ENCODE assay signal across 9 cellular contexts in genomic region chr11:73875840-73876239, GRCh38. TPM values are rescaled to one million over a fixed set of nuclear protein-coding genes. Genes with fewer than 3 reads are reported as not detected.
A peak's percentile ranks its signal among the peaks of the same experiment; 100 is the strongest.
DNase-seq lines count a peak whose midpoint lies in the region; ATAC-seq, FAIRE-seq and TF ChIP-seq lines count a peak whose summit lies in the region.
"Had no signal": no experiment of that assay in that cellular context is flagged by ENCODE, and none has a peak within 500 bp of the region (broad histone marks: within the 10 kb centered on the region; RNA-seq: fewer than 3 reads in every experiment).

No MANE protein-coding gene starts in this region.

- H3K27ac ChIP-seq in left ventricle myocardium inferior (replicated peaks) = peak overlapping the region; percentile 89
- peak overlapping the region; percentile 98 for H3K27ac ChIP-seq in HepG2 (ENCODE audit: extremely low read length, insufficient read depth, low read length)
- H3K27ac ChIP-seq in upper lobe of right lung = peak overlapping the region; percentile 82

- 7% methylated on average over 8 of the region's 8 CpGs for WGBS in HepG2 (ENCODE audit: low lambda C conversion rate)

- intact Hi-C loops in left ventricle myocardium inferior (cut with micrococcal nuclease) = no loop called here
- intact Hi-C loops in Right ventricle myocardium superior (cut with DNase I) = no loop called here
- intact Hi-C loops in HepG2 (cut with micrococcal nuclease; ENCODE audit: unreplicated experiment) = loop anchor here (2.0 kb wide), 2 partner anchors 87 to 115 kb away; partner anchors contain the start of gene RAB6A
- intact Hi-C loops in upper lobe of right lung (cut with DNase I) = no loop called here
- intact Hi-C loops in posterior cingulate gyrus (cut with DNase I) = loop anchor here (1.0 to 5.0 kb wide), 2 partner anchors 88 to 114 kb away; partner anchors contain the start of gene RAB6A
- intact Hi-C loops in sciatic nerve (cut with DNase I) = no loop called here

- no peak for DNase-seq in left ventricle myocardium inferior
- DNase-seq in Right ventricle myocardium superior = no peak
- DNase-seq in HepG2 (ENCODE audit: low spot score) = no peak
- DNase-seq in upper lobe of right lung = no peak
- no peak for DNase-seq in posterior cingulate gyrus
- DNase-seq in sciatic nerve (ENCODE audit: low spot score) = no peak
- DNase-seq in inferior parietal cortex (ENCODE audit: extremely low spot score) = no peak

- no peaks in the 10 kb centered on the region; the same call in 1 of the 2 replicates for H4K20me1 ChIP-seq in HepG2 (ENCODE audit: insufficient read depth, low read length)

- TF ChIP-seq POLR2A in HepG2 (IDR thresholded peaks at IDR 0.05; ENCODE audit: insufficient read depth in 1 of 2, low read depth in 2 of 2, low read length in 2 of 2) = no peak; a peak in 1 of 4 replicates

- peak overlapping the region; percentile 100 for H3K4me3 Mint-ChIP-seq in activated naive CD8-positive, alpha-beta T cell

- no peaks in the 10 kb centered on the region for H3K9me3 Mint-ChIP-seq in activated naive CD8-positive, alpha-beta T cell (ENCODE audit: low read depth)

- H3K9ac ChIP-seq in HepG2 (ENCODE audit: insufficient read depth, low read depth, low read length) = peak overlapping the region; percentile 94

- TF ChIP-seq CTCF in left ventricle myocardium inferior (IDR thresholded peaks at IDR 0.05; ENCODE audit: borderline replicate concordance) = no peak
- no peak for TF ChIP-seq CTCF in HepG2 (CRISPR knock-in tag; IDR thresholded peaks at IDR 0.05)
- TF ChIP-seq CTCF in upper lobe of right lung (IDR thresholded peaks at IDR 0.05) = no peak

- H3K36me3 ChIP-seq in left ventricle myocardium inferior = peaks cover 29% of the 10 kb centered on the region
- peaks cover 6 to 32% of the 10 kb centered on the region in 2 experiments for H3K36me3 ChIP-seq in HepG2 (replicated peaks in 1 of 2; ENCODE audit: control insufficient read depth in 1 of 2, insufficient read depth in 2 of 2, low read length in 2 of 2)
- H3K36me3 ChIP-seq in upper lobe of right lung = peaks cover 24% of the 10 kb centered on the region

- H3K36me3 Mint-ChIP-seq in activated naive CD8-positive, alpha-beta T cell = peaks cover 10% of the 10 kb centered on the region

- peaks cover 45% of the 10 kb centered on the region for H3K4me1 Mint-ChIP-seq in activated naive CD8-positive, alpha-beta T cell (ENCODE audit: low read depth)

- peak overlapping the region; percentile 100 for H3K27ac Mint-ChIP-seq in activated naive CD8-positive, alpha-beta T cell

- TF ChIP-seq EP300 in HepG2 (IDR thresholded peaks at IDR 0.05; ENCODE audit: low read depth in 2 of 2, low read length in 2 of 2) (no peak), HepG2 (CRISPR knock-in tag; IDR thresholded peaks at IDR 0.05; ENCODE audit: borderline replicate concordance) (no peak)

- no peak for TF ChIP-seq RAD21 in HepG2 (CRISPR knock-in tag; IDR thresholded peaks at IDR 0.05)

- H3K79me2 ChIP-seq in HepG2 (ENCODE audit: insufficient read depth, low read length) = peaks cover 39% of the 10 kb centered on the region

- FAIRE-seq in HepG2 (lab: Jason Lieb, UNC) = no peak

- CTCF ChIA-PET in HepG2 (lab: Yijun Ruan, JAX; ENCODE audit: low intra/inter-chr PET ratio, low total read pairs) = no interaction called here

- H3K4me3 ChIP-seq in left ventricle myocardium inferior (peak overlapping the region; percentile 81), HepG2 (replicated peaks in 1 of 3; ENCODE audit: insufficient read depth in 1 of 3, low read depth in 2 of 3, low read length in 3 of 3) (peak overlapping the region; percentile 70 to 88 (median 82)), upper lobe of right lung (peak overlapping the region; percentile 73)

- in situ Hi-C loops in HepG2 (cut with HindIII; ENCODE audit: extremely low pct_ligation_motif_present, low pct_unique_long_range_greater_than_20kb) = no loop called here

- H3K4me2 ChIP-seq in HepG2 (ENCODE audit: low read depth, low read length) = peak overlapping the region; percentile 99

- POLR2A ChIA-PET in HepG2 (lab: Yijun Ruan, JAX) = interaction anchor here (0.7 to 2.2 kb wide), 2 partner anchors 10 to 96 kb away, joined by 4 to 10 read pairs; no protein-coding TSS in a partner anchor

- BruUV-seq in HepG2 (replicated peaks; lab: Mats Ljungman, UMichigan) = TSS peak; percentile 81

- H3K4me1 ChIP-seq in left ventricle myocardium inferior (peaks cover 39% of the 10 kb centered on the region), HepG2 (ENCODE audit: insufficient read depth, low read length) (peaks cover 53% of the 10 kb centered on the region), upper lobe of right lung (peaks cover 24% of the 10 kb centered on the region)

- H3K9me3 ChIP-seq in left ventricle myocardium inferior (replicated peaks) = no peaks in the 10 kb centered on the region
- H3K9me3 ChIP-seq in HepG2 (ENCODE audit: low read length) = no peaks in the 10 kb centered on the region
- H3K9me3 ChIP-seq in upper lobe of right lung = no peaks in the 10 kb centered on the region
- H3K9me3 ChIP-seq: neutrophil had no signal

- H3K27me3 Mint-ChIP-seq in activated naive CD8-positive, alpha-beta T cell = no peaks in the 10 kb centered on the region

- ATAC-seq in Right ventricle myocardium superior (ENCODE audit: poor library complexity) (no peak), HepG2 (no peak), upper lobe of right lung (no peak), sciatic nerve (no peak)

- H2AFZ ChIP-seq in HepG2 (ENCODE audit: low read length) = no peak overlapping the region

- no peaks in the 10 kb centered on the region for H3K27me3 ChIP-seq in left ventricle myocardium inferior (ENCODE audit: low read depth)
- no peaks in the 10 kb centered on the region; a peak in 1 of 5 replicates for H3K27me3 ChIP-seq in HepG2 (ENCODE audit: control insufficient read depth in 1 of 2, insufficient read depth in 2 of 2, low read length in 2 of 2)
- no peaks in the 10 kb centered on the region for H3K27me3 ChIP-seq in upper lobe of right lung
- H3K27me3 ChIP-seq: neutrophil had no signal

TF ChIP-seq in HepG2, 621 proteins besides CTCF, POLR2A, EP300 and RAD21 (continues in another document):
- TF ChIP-seq ZBTB3 (CRISPR knock-in tag; IDR thresholded peaks at IDR 0.05; ENCODE audit: borderline replicate concordance, low read depth) = 0 out of 2 replicates have a peak, but pooled peaks have one; percentile 13
- no peak for TF ChIP-seq ZNF382 (CRISPR knock-in tag; IDR thresholded peaks at IDR 0.05; ENCODE audit: borderline replicate concordance)

RNA-seq across cellular contexts. Expression of gene COA4, which starts 0.8 kb away (rescaled TPM):
- total RNA-seq in left ventricle myocardium inferior (53.1 TPM), Right ventricle myocardium superior (46.5 TPM), HepG2 (2016; rRNA removed; fragmentation: Illumina TruSeq; extraction: Trizol) (107 and 115 TPM in 2 replicates), upper lobe of right lung (48.1 TPM), sciatic nerve (37.5 TPM)
- total RNA-seq in HepG2 (2016; cell fraction: cytosol; rRNA removed; fragmentation: Illumina TruSeq; extraction: Trizol; ENCODE audit: low read depth) = 96.9 and 107 TPM in 2 replicates
- total RNA-seq in HepG2 (2016; cell fraction: insoluble cytoplasmic fraction; rRNA removed; fragmentation: Illumina TruSeq; extraction: Trizol) = 107 and 117 TPM in 2 replicates
- 122 and 138 TPM in 2 replicates for total RNA-seq in HepG2 (2016; cell fraction: membrane; rRNA removed; fragmentation: Illumina TruSeq; extraction: Trizol)
- 51.8 and 62.0 TPM in 2 replicates for total RNA-seq in HepG2 (2016; cell fraction: nucleus; rRNA removed; fragmentation: Illumina TruSeq; extraction: Trizol)
- 109 and 112 TPM in 2 replicates for polyA plus RNA-seq in HepG2 (2011; rRNA removed)
- 103 and 122 TPM in 2 replicates for polyA plus RNA-seq in HepG2 (2011; cell fraction: cytosol; rRNA removed)
- polyA plus RNA-seq in HepG2 (2011; cell fraction: nucleus; rRNA removed) = 90.3 and 95.4 TPM in 2 replicates
- 63.1 and 87.3 TPM in 2 replicates for polyA plus RNA-seq in HepG2 (2012)
- 93.9 and 122 TPM in 2 replicates for polyA plus RNA-seq in HepG2 (2016; cell fraction: cytosol; fragmentation: Illumina TruSeq; extraction: Trizol; ENCODE audit: low read depth)
- polyA plus RNA-seq in HepG2 (2016; cell fraction: insoluble cytoplasmic fraction; fragmentation: Illumina TruSeq; extraction: Trizol; ENCODE audit: low read depth) = 128 and 137 TPM in 2 replicates
- 117 and 136 TPM in 2 replicates for polyA plus RNA-seq in HepG2 (2016; cell fraction: membrane; fragmentation: Illumina TruSeq; extraction: Trizol; ENCODE audit: low read depth)
- polyA plus RNA-seq in HepG2 (2016; cell fraction: nucleus; fragmentation: Illumina TruSeq; extraction: Trizol; ENCODE audit: insufficient read depth, low read depth) = 98.6 and 101 TPM in 2 replicates
- 79.8 and 104 TPM in 2 replicates for polyA minus RNA-seq in HepG2 (2011; rRNA and poly(A)+ RNA removed; ENCODE audit: low replicate concordance)
- polyA minus RNA-seq in HepG2 (2011; cell fraction: cytosol; rRNA and poly(A)+ RNA removed) = 25.2 and 25.5 TPM in 2 replicates
- 52.3 and 78.8 TPM in 2 replicates for polyA minus RNA-seq in HepG2 (2011; cell fraction: nucleus; rRNA and poly(A)+ RNA removed)

RNA-seq across cellular contexts. Expression of gene PAAF1, which starts 1.0 kb away (rescaled TPM):
- total RNA-seq in left ventricle myocardium inferior (13.5 TPM), Right ventricle myocardium superior (11.3 TPM), HepG2 (2016; rRNA removed; fragmentation: Illumina TruSeq; extraction: Trizol) (28.8 and 46.4 TPM in 2 replicates), upper lobe of right lung (13.9 TPM), sciatic nerve (32.4 TPM)
- total RNA-seq in HepG2 (2016; cell fraction: cytosol; rRNA removed; fragmentation: Illumina TruSeq; extraction: Trizol; ENCODE audit: low read depth) = 8.6 and 9.1 TPM in 2 replicates
- total RNA-seq in HepG2 (2016; cell fraction: insoluble cytoplasmic fraction; rRNA removed; fragmentation: Illumina TruSeq; extraction: Trizol) = 31.4 and 50.9 TPM in 2 replicates
- 17.4 and 17.7 TPM in 2 replicates for total RNA-seq in HepG2 (2016; cell fraction: membrane; rRNA removed; fragmentation: Illumina TruSeq; extraction: Trizol)
- total RNA-seq in HepG2 (2016; cell fraction: nucleus; rRNA removed; fragmentation: Illumina TruSeq; extraction: Trizol) = 16.2 and 17.3 TPM in 2 replicates
- 10.3 and 13.5 TPM in 2 replicates for polyA plus RNA-seq in HepG2 (2011; rRNA removed)
- polyA plus RNA-seq in HepG2 (2011; cell fraction: cytosol; rRNA removed) = 11.6 and 15.0 TPM in 2 replicates
- polyA plus RNA-seq in HepG2 (2011; cell fraction: nucleus; rRNA removed) = 12.3 and 12.8 TPM in 2 replicates
- polyA plus RNA-seq in HepG2 (2012) = 17.7 and 25.6 TPM in 2 replicates
- 11.9 and 13.8 TPM in 2 replicates for polyA plus RNA-seq in HepG2 (2016; cell fraction: cytosol; fragmentation: Illumina TruSeq; extraction: Trizol; ENCODE audit: low read depth)
- polyA plus RNA-seq in HepG2 (2016; cell fraction: insoluble cytoplasmic fraction; fragmentation: Illumina TruSeq; extraction: Trizol; ENCODE audit: low read depth) = 53.0 and 59.6 TPM in 2 replicates
- 14.9 and 15.1 TPM in 2 replicates for polyA plus RNA-seq in HepG2 (2016; cell fraction: membrane; fragmentation: Illumina TruSeq; extraction: Trizol; ENCODE audit: low read depth)
- 27.5 and 29.8 TPM in 2 replicates for polyA plus RNA-seq in HepG2 (2016; cell fraction: nucleus; fragmentation: Illumina TruSeq; extraction: Trizol; ENCODE audit: insufficient read depth, low read depth)
- 11.5 and 12.5 TPM in 2 replicates for polyA minus RNA-seq in HepG2 (2011; rRNA and poly(A)+ RNA removed; ENCODE audit: low replicate concordance)
- 7.7 and 10.2 TPM in 2 replicates for polyA minus RNA-seq in HepG2 (2011; cell fraction: cytosol; rRNA and poly(A)+ RNA removed)
- 10.2 and 10.4 TPM in 2 replicates for polyA minus RNA-seq in HepG2 (2011; cell fraction: nucleus; rRNA and poly(A)+ RNA removed)

Comparison
In these comparisons a context has a peak if more than half of its experiments do, and no peak if none do; other contexts are left out.
1. intact Hi-C loops: an anchor here in HepG2 (2.0 kb wide) and posterior cingulate gyrus (1.0 to 5.0 kb wide); none called in left ventricle myocardium inferior, Right ventricle myocardium superior, upper lobe of right lung and sciatic nerve.